ENCODE assay signal across 21 cellular contexts in genomic region chr5:172101547-172102225, GRCh38.
A peak's percentile ranks its signal among the peaks of the same experiment; 100 is the strongest.
DNase-seq lines count a peak whose midpoint lies in the region; ATAC-seq, FAIRE-seq and TF ChIP-seq lines count a peak whose summit lies in the region.
"Had no signal": no experiment of that assay in that cellular context is flagged by ENCODE, and none has a peak within 500 bp of the region (broad histone marks: within the 10 kb centered on the region; RNA-seq: fewer than 3 reads in every experiment).

No MANE protein-coding gene starts in this region.

- WGBS in spleen, 5 donors, result 89 to 99% (median 93%) methylated on average over 14 of the region's 14 CpGs
- 95% methylated on average over 13 of the region's 14 CpGs for WGBS in smooth muscle cell (ENCODE audit: low lambda C conversion rate)

- CTCF ChIA-PET in activated naive CD4-positive, alpha-beta T cell treated with anti-CD3 and anti-CD28 coated beads, Interleukin-2, amount 10 ng/mL, durations not matched to agents 7 days and 5 days (lab: Charles Lee), result no interaction called here
- CTCF ChIA-PET in WTC11 (lab: Charles Lee), result interaction anchor here (1.2 kb wide), 1 partner anchor 87 kb away, joined by 4 read pairs; the partner anchor contains the start of gene STK10

- no peak overlapping the region for H3K4me3 Mint-ChIP-seq in activated naive CD4-positive, alpha-beta T cell treated with anti-CD3 and anti-CD28 coated beads, Interleukin-2, amount 10 ng/mL, durations not matched to agents 7 days and 5 days
- H3K4me3 Mint-ChIP-seq in WTC11, result no peak overlapping the region
- H3K4me3 Mint-ChIP-seq: activated B cell treated with CpG ODN at 0.5 μM for 24 hours; central memory CD8-positive, alpha-beta T cell had no signal

- H3K36me3 ChIP-seq in keratinocyte (ENCODE audit: control insufficient read depth in 2 of 2, extremely low read depth in 1 of 2, insufficient read depth in 2 of 2, low read length in 2 of 2), result peaks cover 18 to 28% of the 10 kb centered on the region in 2 experiments
- H3K36me3 ChIP-seq in spleen, result peaks cover 0 to 99% (median 65%) of the 10 kb centered on the region in 6 donors
- no peaks in the 10 kb centered on the region for H3K36me3 ChIP-seq in smooth muscle cell (ENCODE audit: low read depth)

- H3K4me1 Mint-ChIP-seq in activated naive CD4-positive, alpha-beta T cell treated with anti-CD3 and anti-CD28 coated beads, Interleukin-2, amount 10 ng/mL, durations not matched to agents 7 days and 5 days, result peaks cover 16% of the 10 kb centered on the region
- peaks cover 23% of the 10 kb centered on the region for H3K4me1 Mint-ChIP-seq in WTC11

- H3K9me1 ChIP-seq in keratinocyte (ENCODE audit: control insufficient read depth, extremely low read depth, insufficient read depth, low read length), result peaks cover 3% of the 10 kb centered on the region

- H3K27ac ChIP-seq in keratinocyte (ENCODE audit: control insufficient read depth, insufficient read depth, low read length) (no peak overlapping the region), spleen (peak overlapping the region in 4 of 8 donors; percentile 59 to 79 (median 76)), smooth muscle cell (ENCODE audit: low read depth) (no peak overlapping the region)

- H3K27me3 ChIP-seq in keratinocyte (ENCODE audit: control insufficient read depth, extremely low read depth, insufficient read depth, low read length) (no peaks in the 10 kb centered on the region), spleen (replicated peaks in 1 of 7) (no peaks in the 10 kb centered on the region), smooth muscle cell (ENCODE audit: low read depth) (no peaks in the 10 kb centered on the region)

- peaks cover 28% of the 10 kb centered on the region for H3K4me1 ChIP-seq in keratinocyte (ENCODE audit: control insufficient read depth, extremely low read depth, insufficient read depth, low read length)
- H3K4me1 ChIP-seq in spleen, result peaks cover 3 to 61% (median 19%) of the 10 kb centered on the region in 6 donors
- H3K4me1 ChIP-seq in smooth muscle cell (ENCODE audit: low read depth), result peaks cover 11% of the 10 kb centered on the region

- intact Hi-C loops in spleen (cut with DNase I; ENCODE audit: low total_unique reads), result loop anchor here (10.0 kb wide), 1 partner anchor 193 kb away; no protein-coding TSS in a partner anchor

- H3K27ac Mint-ChIP-seq in activated naive CD4-positive, alpha-beta T cell treated with anti-CD3 and anti-CD28 coated beads, Interleukin-2, amount 10 ng/mL, durations not matched to agents 7 days and 5 days, result peak overlapping the region; percentile 55
- H3K27ac Mint-ChIP-seq in WTC11, result peak overlapping the region; percentile 17
- H3K27ac Mint-ChIP-seq: activated B cell treated with CpG ODN at 0.5 μM for 24 hours; activated T-helper 2 cell treated with anti-CD3 and anti-CD28 coated beads, Interferon-gamma antibody, Interleukin-2, Interleukin-4, amounts not matched to agents 10 μg/mL and 5 μg/mL and 100 μg/mL, durations not matched to agents 14 hours and 24 hours and 36 hours had no signal

- no peaks in the 10 kb centered on the region for H3K9me3 Mint-ChIP-seq in activated naive CD4-positive, alpha-beta T cell treated with anti-CD3 and anti-CD28 coated beads, Interleukin-2, amount 10 ng/mL, durations not matched to agents 7 days and 5 days
- peaks cover 4% of the 10 kb centered on the region; the same call in 1 of the 2 replicates for H3K9me3 Mint-ChIP-seq in WTC11
- H3K9me3 Mint-ChIP-seq: activated B cell treated with CpG ODN at 0.5 μM for 24 hours; activated T-helper 2 cell treated with anti-CD3 and anti-CD28 coated beads, Interferon-gamma antibody, Interleukin-2, Interleukin-4, amounts not matched to agents 10 μg/mL and 5 μg/mL and 100 μg/mL, durations not matched to agents 14 hours and 24 hours and 36 hours; central memory CD8-positive, alpha-beta T cell had no signal

- H3F3A ChIP-seq in smooth muscle cell (ENCODE audit: low read depth), result no peaks in the 10 kb centered on the region

- peaks cover 56% of the 10 kb centered on the region for H3K36me3 Mint-ChIP-seq in activated naive CD4-positive, alpha-beta T cell treated with anti-CD3 and anti-CD28 coated beads, Interleukin-2, amount 10 ng/mL, durations not matched to agents 7 days and 5 days
- no peaks in the 10 kb centered on the region for H3K36me3 Mint-ChIP-seq in WTC11

- peak; percentile 39 for FAIRE-seq in keratinocyte (lab: Jason Lieb, UNC)

- no peak for ATAC-seq in WTC11

- TF ChIP-seq POLR2A in spleen (IDR thresholded peaks at IDR 0.05), result no peak

- H2AFZ ChIP-seq in keratinocyte (ENCODE audit: control insufficient read depth, low read length) (no peak overlapping the region), smooth muscle cell (ENCODE audit: low read depth) (no peak overlapping the region)

- H3K27me3 Mint-ChIP-seq in activated naive CD4-positive, alpha-beta T cell treated with anti-CD3 and anti-CD28 coated beads, Interleukin-2, amount 10 ng/mL, durations not matched to agents 7 days and 5 days, result no peaks in the 10 kb centered on the region
- no peaks in the 10 kb centered on the region for H3K27me3 Mint-ChIP-seq in WTC11 (ENCODE audit: low read depth)
- H3K27me3 Mint-ChIP-seq: activated B cell treated with CpG ODN at 0.5 μM for 24 hours; central memory CD8-positive, alpha-beta T cell had no signal

- H3K79me2 ChIP-seq in keratinocyte (ENCODE audit: control insufficient read depth, insufficient read depth, low read length), result peaks cover 1% of the 10 kb centered on the region
- H3K79me2 ChIP-seq in smooth muscle cell (ENCODE audit: low read depth), result no peaks in the 10 kb centered on the region

- TF ChIP-seq CTCF in WTC11 (IDR thresholded peaks at IDR 0.05) (no peak), keratinocyte (optimal IDR thresholded peaks at IDR 0.05 in 1 of 3, IDR thresholded peaks at IDR 0.05 in 1 of 3, conservative IDR thresholded peaks at IDR 0.05 in 1 of 3; ENCODE audit: extremely low read depth in 1 of 3, insufficient read depth in 2 of 3, low read length in 3 of 3) (no peak), spleen (IDR thresholded peaks at IDR 0.05 in 8 of 11, conservative IDR thresholded peaks at IDR 0.05 in 3 of 11) (no peak), smooth muscle cell (IDR thresholded peaks at IDR 0.05; ENCODE audit: borderline replicate concordance, insufficient read depth, poor library complexity, severe bottlenecking) (no peak)

- POLR2A ChIA-PET in WTC11 (lab: Charles Lee), result no interaction called here

- no peak overlapping the region for H3K4me2 ChIP-seq in keratinocyte (ENCODE audit: control insufficient read depth, extremely low read depth, insufficient read depth, low read depth, low read length)
- H3K4me2 ChIP-seq in smooth muscle cell, result no peak overlapping the region

- DNase-seq in activated naive CD4-positive, alpha-beta T cell treated with anti-CD3 and anti-CD28 coated beads, Interleukin-2, amount 10 ng/mL, durations not matched to agents 7 days and 5 days, result no peak
- DNase-seq in activated naive CD4-positive, alpha-beta T cell (lab: John Stamatoyannopoulos, UW), result no peak
- DNase-seq in WTC11 (ENCODE audit: low spot score) (no peak), keratinocyte (ENCODE audit: low read depth, low spot score) (no peak), spleen (peak; percentile 70), smooth muscle cell (lab: John Stamatoyannopoulos, UW; ENCODE audit: unreplicated experiment) (no peak), SW480 (ENCODE audit: low spot score) (no peak), ureter (ENCODE audit: low spot score) (no peak)
- DNase-seq: ACHN; activated B cell treated with CpG ODN at 0.5 μM for 24 hours; effector CD4-positive, alpha-beta T cell; GOT3; Kasumi-1; left ventricle myocardium superior; NCI-H1092 treated with DMSO at 0.1 percent for 48 hours; NCI-H2107; NCI-H524 treated with DMSO at 0.1 percent for 48 hours; stimulated activated CD4-positive, alpha-beta T cell treated with anti-CD3 and anti-CD28 coated beads, Interleukin-2, amount 100 ng/mL, for 48 hours; substantia nigra had no signal

- H3K9ac ChIP-seq in keratinocyte (ENCODE audit: control insufficient read depth, extremely low read depth, insufficient read depth, low read length) (no peak overlapping the region), smooth muscle cell (ENCODE audit: low read depth) (no peak overlapping the region)

- dilution Hi-C loops in keratinocyte (cut with MboI; ENCODE audit: extremely low pct_ligation_motif_present, low sequenced_read_pairs), result no loop called here

- H3K4me3 ChIP-seq in keratinocyte (ENCODE audit: control insufficient read depth in 2 of 3, extremely low read depth in 1 of 3, insufficient read depth in 2 of 3, low read depth in 1 of 3, low read length in 3 of 3) (no peak overlapping the region), spleen (no peak overlapping the region), smooth muscle cell (no peak overlapping the region)

- no peaks in the 10 kb centered on the region for H3K9me3 ChIP-seq in keratinocyte (ENCODE audit: control insufficient read depth, low read depth, low read length)
- H3K9me3 ChIP-seq in spleen, result no peaks in the 10 kb centered on the region
- H3K9me3 ChIP-seq in smooth muscle cell (replicated peaks; ENCODE audit: low read depth), result no peaks in the 10 kb centered on the region

- H4K20me1 ChIP-seq in keratinocyte (ENCODE audit: control insufficient read depth, extremely low read depth, insufficient read depth, low read length) (no peaks in the 10 kb centered on the region), smooth muscle cell (ENCODE audit: low read depth) (no peaks in the 10 kb centered on the region)

TF ChIP-seq in WTC11, 78 proteins besides CTCF, POLR2A, EP300 and RAD21 (continues in another document):
- TF ChIP-seq MXD4 (CRISPR knock-in tag; IDR thresholded peaks at IDR 0.05; ENCODE audit: borderline replicate concordance), result no peak
- TF ChIP-seq ZNF317 (CRISPR knock-in tag; IDR thresholded peaks at IDR 0.05; ENCODE audit: borderline replicate concordance, low read depth), result no peak
